In genomic region chr1:88088481-88088880, GRCh38 we compare ENCODE assay signal across 18 cellular contexts.
DNase-seq lines count a peak whose midpoint lies in the region; TF ChIP-seq lines count a peak whose summit lies in the region.
"Had no signal": no experiment of that assay in that cellular context is flagged by ENCODE, and none has a peak within 500 bp of the region (broad histone marks: within the 10 kb centered on the region; RNA-seq: fewer than 3 reads in every experiment).

No MANE protein-coding gene starts in this region.

- H3K27me3 ChIP-seq in A673 (replicated peaks; ENCODE audit: insufficient read depth, low read depth, low read length, poor library complexity) (no peaks in the 10 kb centered on the region), WERI-Rb-1 (ENCODE audit: insufficient read depth, low read depth, severe bottlenecking) (no peaks in the 10 kb centered on the region)

- H3K36me3 ChIP-seq in A673 (ENCODE audit: insufficient read depth, low read length, poor library complexity, severe bottlenecking) (no peaks in the 10 kb centered on the region), WERI-Rb-1 (no peaks in the 10 kb centered on the region)

- intact Hi-C loops in A673 (cut with micrococcal nuclease; ENCODE audit: unreplicated experiment): no loop called here

- POLR2A ChIA-PET in A673 (lab: Charles Lee; ENCODE audit: low non-redundant PET): no interaction called here

- H3K27ac ChIP-seq in A673 (ENCODE audit: low read depth, low read length, poor library complexity, severe bottlenecking) (no peak overlapping the region), WERI-Rb-1 (no peak overlapping the region)
- H3K27ac ChIP-seq: RWPE1 had no signal

- TF ChIP-seq CTCF in A673 (conservative IDR thresholded peaks at IDR 0.05; ENCODE audit: low read depth, low read length) (no peak), WERI-Rb-1 (IDR thresholded peaks at IDR 0.05; ENCODE audit: low read depth, low read length) (no peak)

- no peak overlapping the region for H3K4me3 ChIP-seq in A673 (ENCODE audit: low read depth, low read length, poor library complexity, severe bottlenecking)
- no peak overlapping the region for H3K4me3 ChIP-seq in WERI-Rb-1 (ENCODE audit: low read depth, low read length)

- H3K9me3 ChIP-seq in A673 (ENCODE audit: low read depth, low read length, poor library complexity, severe bottlenecking) (no peaks in the 10 kb centered on the region), WERI-Rb-1 (ENCODE audit: severe bottlenecking) (no peaks in the 10 kb centered on the region)

- DNase-seq in A673 (ENCODE audit: low spot score): peak; percentile 9
- DNase-seq in COLO668 (lab: John Stamatoyannopoulos, UW; ENCODE audit: unreplicated experiment): peak; percentile 24
- DNase-seq in WERI-Rb-1: peak; percentile 76
- DNase-seq in iPS-NIHi11 (ENCODE audit: low spot score): peak; percentile 14
- no peak for DNase-seq in NCI-H1930 (lab: John Stamatoyannopoulos, UW)
- DNase-seq in pons (ENCODE audit: low spot score): no peak
- no peak for DNase-seq in SIG-M5 treated with dmso at 0.1 percent for 504 hours (lab: John Stamatoyannopoulos, UW; ENCODE audit: unreplicated experiment)
- DNase-seq: CD4-positive, CD25-positive, alpha-beta regulatory T cell; GOT3; HFFc6; NCI-H1048; NCI-H1436 treated with DMSO at 0.1 percent for 48 hours; NCI-H2081; NCI-H2227 treated with DMSO at 0.1 percent for 48 hours; NCI-H526 treated with DMSO at 0.1 percent for 48 hours; NK-92 treated with Interleukin-12 subunit alpha and Interleukin-12 subunit beta, amount 100 ng/mL, for 24 hours; PC-3 had no signal

- no TSS peak for BruUV-seq in A673 (replicated peaks; lab: Mats Ljungman, UMichigan)

- H3K4me1 ChIP-seq in A673 (ENCODE audit: insufficient read depth, low read length, poor library complexity, severe bottlenecking): no peaks in the 10 kb centered on the region

- CTCF ChIA-PET in A673 (lab: Charles Lee): no interaction called here

Comparison
In these comparisons a context has a peak if more than half of its experiments do, and no peak if none do; other contexts are left out.
1. DNase-seq: peak in A673 (single experiment), COLO668 (single experiment), WERI-Rb-1 (single experiment) and iPS-NIHi11 (single experiment); none in NCI-H1930 (0 of 2), pons (single experiment) and SIG-M5 treated with dmso at 0.1 percent for 504 hours (single experiment).